In the genomic region with DNA sequence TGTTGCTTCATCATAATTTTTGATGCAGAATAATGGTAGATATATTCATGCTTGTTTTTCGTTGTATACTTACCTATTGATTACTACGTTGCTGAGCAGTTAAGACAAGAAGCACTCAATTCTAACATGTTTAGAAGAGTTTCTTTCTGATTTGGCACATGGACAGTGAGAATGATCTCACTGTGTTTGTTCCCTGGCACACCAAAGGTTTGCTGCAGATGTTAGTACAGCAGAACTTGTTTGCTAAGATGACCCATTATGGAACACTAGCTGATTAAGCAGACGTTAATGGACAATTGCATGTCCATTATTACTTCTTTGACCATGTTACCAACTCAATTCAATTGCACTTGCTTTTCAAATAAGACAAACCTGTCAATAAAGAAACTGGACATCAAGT, we compare ENCODE assay signal across 9 cellular contexts.
DNase-seq lines count a peak whose midpoint lies in the region; ATAC-seq, FAIRE-seq and TF ChIP-seq lines count a peak whose summit lies in the region.
"Had no signal": no experiment of that assay in that cellular context is flagged by ENCODE, and none has a peak within 500 bp of the region (broad histone marks: within the 10 kb centered on the region; RNA-seq: fewer than 3 reads in every experiment).

No MANE protein-coding gene starts in this region.

- WGBS in esophagus squamous epithelium, 2 donors: 20 to 25% methylated on average over 3 of the region's 3 CpGs

- H3K36me3 ChIP-seq in SJCRH30 (no peaks in the 10 kb centered on the region), esophagus squamous epithelium (no peaks in the 10 kb centered on the region), gastrocnemius medialis (no peaks in the 10 kb centered on the region)

- H3K27ac ChIP-seq in SJCRH30 (peak overlapping the region; percentile 43; the same call in 1 of the 2 replicates), esophagus squamous epithelium (peak overlapping the region in 3 of 4 donors; percentile 71 to 74 (median 74)), gastrocnemius medialis (peak overlapping the region; percentile 70 to 83 (median 78))

- H3K4me1 ChIP-seq in SJCRH30 (peaks cover 10% of the 10 kb centered on the region; the same call in 1 of the 2 replicates), esophagus squamous epithelium (peaks cover 9 to 58% (median 20%) of the 10 kb centered on the region in 3 donors), gastrocnemius medialis (peaks cover 92 to 100% of the 10 kb centered on the region in 2 donors)

- DNase-seq in H54 (ENCODE audit: insufficient read length, low spot score) (no peak), SJCRH30 (no peak), esophagus squamous epithelium (lab: John Stamatoyannopoulos, UW) (no peak), gastrocnemius medialis (no peak), retina (no peak), erythroblast (lab: John Stamatoyannopoulos, UW) (no peak)
- DNase-seq: activated CD4-positive, alpha-beta T cell treated with anti-CD3 and anti-CD28 coated beads for 4 hours had no signal

- H3K4me3 ChIP-seq in SJCRH30 (no peak overlapping the region), esophagus squamous epithelium (no peak overlapping the region), gastrocnemius medialis (peak overlapping the region in 2 of 4 donors; percentile 26 to 36)

- intact Hi-C loops in esophagus squamous epithelium (cut with DNase I) (no loop called here), gastrocnemius medialis (cut with DNase I; ENCODE audit: low total_unique reads) (no loop called here)

- H3K27me3 ChIP-seq in SJCRH30 (no peaks in the 10 kb centered on the region), esophagus squamous epithelium (no peaks in the 10 kb centered on the region), gastrocnemius medialis (no peaks in the 10 kb centered on the region)

- no peaks in the 10 kb centered on the region for H3K9me3 ChIP-seq in SJCRH30 (replicated peaks)
- H3K9me3 ChIP-seq in esophagus squamous epithelium: no peaks in the 10 kb centered on the region
- H3K9me3 ChIP-seq in gastrocnemius medialis: no peaks in the 10 kb centered on the region

- ATAC-seq in gastrocnemius medialis: peak; percentile 43 to 68
- ATAC-seq in GM18502 (IDR thresholded peaks at IDR 0.05; ENCODE audit: poor library complexity, unreplicated experiment): no peak
- no peak for ATAC-seq in HG02571 (IDR thresholded peaks at IDR 0.05; ENCODE audit: unreplicated experiment)

- peak; percentile 64 for FAIRE-seq in H54 (lab: Jason Lieb, UNC)

- no peak for TF ChIP-seq CTCF in esophagus squamous epithelium (IDR thresholded peaks at IDR 0.05)
- TF ChIP-seq CTCF in gastrocnemius medialis (IDR thresholded peaks at IDR 0.05 in 4 of 5, conservative IDR thresholded peaks at IDR 0.05 in 1 of 5): no peak

- TF ChIP-seq POLR2A in H54 (IDR thresholded peaks at IDR 0.05; ENCODE audit: low read depth, low read length) (no peak), esophagus squamous epithelium (IDR thresholded peaks at IDR 0.05) (no peak), gastrocnemius medialis (IDR thresholded peaks at IDR 0.05) (no peak), erythroblast (IDR thresholded peaks at IDR 0.05; ENCODE audit: low read length) (no peak)

- in situ Hi-C loops in gastrocnemius medialis (cut with MboI; ENCODE audit: low sequenced_read_pairs in 4 of 4): loop anchor here in 2 of 4 donors (10.0 to 25.0 kb wide), 3 partner anchors 94 to 1287 kb away; no protein-coding TSS in a partner anchor

Comparison
In these comparisons a context has a peak if more than half of its experiments do, and no peak if none do; other contexts are left out.
1. ATAC-seq: peak in gastrocnemius medialis (2 of 2); none in GM18502 (single experiment) and HG02571 (single experiment).
2. Peak in every context shown above with its lines, with median percentiles within 50 percentile points of each other: H3K27ac ChIP-seq.